11 cellular contexts compared by ENCODE assay signal in the genomic region with DNA sequence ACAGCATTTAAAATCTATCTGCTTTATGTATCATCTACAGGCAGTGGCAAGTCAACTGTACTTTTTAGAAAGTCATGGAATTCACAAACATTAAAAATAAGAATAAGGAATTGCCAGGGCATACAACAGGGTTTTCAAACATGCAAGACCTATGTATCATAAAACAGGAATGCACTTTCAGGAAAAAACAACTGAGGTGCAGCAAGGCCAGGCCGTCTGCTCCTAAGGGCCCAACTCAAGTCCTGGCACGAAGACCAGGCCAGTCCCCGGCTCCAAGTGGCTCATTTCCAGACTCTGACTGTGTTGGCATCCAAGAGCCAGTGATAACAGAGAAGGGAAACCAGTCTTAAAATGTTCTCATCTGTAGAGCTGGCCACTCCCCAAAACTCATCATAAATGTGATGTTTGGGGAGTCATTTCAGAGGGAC. TPM values are rescaled to one million over a fixed set of nuclear protein-coding genes. Genes with fewer than 3 reads are reported as not detected.
DNase-seq lines count a peak whose midpoint lies in the region; ATAC-seq and TF ChIP-seq lines count a peak whose summit lies in the region.
"Had no signal": no experiment of that assay in that cellular context is flagged by ENCODE, and none has a peak within 500 bp of the region (broad histone marks: within the 10 kb centered on the region; RNA-seq: fewer than 3 reads in every experiment).

No MANE protein-coding gene starts in this region.

- H3K4me1 Mint-ChIP-seq in mesothelial cell of epicardium: peaks cover 10% of the 10 kb centered on the region
- H3K4me1 Mint-ChIP-seq in endothelial cell (ENCODE audit: unreplicated experiment): peaks cover 2% of the 10 kb centered on the region
- H3K4me1 Mint-ChIP-seq in activated CD4-positive, alpha-beta T cell treated with anti-CD3 and anti-CD28 coated beads for 36 hours: peaks cover 11% of the 10 kb centered on the region

- H3K27ac ChIP-seq in left ventricle myocardium inferior (replicated peaks): peak overlapping the region; percentile 77
- peak overlapping the region; percentile 2 for H3K27ac ChIP-seq in skeletal muscle tissue (ENCODE audit: low read depth, low read length)

- no peak overlapping the region for H3K27ac Mint-ChIP-seq in mesothelial cell of epicardium
- H3K27ac Mint-ChIP-seq in endothelial cell (ENCODE audit: unreplicated experiment): no peak overlapping the region
- H3K27ac Mint-ChIP-seq in activated CD4-positive, alpha-beta T cell treated with anti-CD3 and anti-CD28 coated beads for 36 hours: no peak overlapping the region

- TF ChIP-seq CTCF in astrocyte of the spinal cord (IDR thresholded peaks at IDR 0.05; ENCODE audit: low read depth, low read length): no peak
- TF ChIP-seq CTCF in left ventricle myocardium inferior (IDR thresholded peaks at IDR 0.05; ENCODE audit: borderline replicate concordance): no peak
- TF ChIP-seq CTCF in mesothelial cell of epicardium (IDR thresholded peaks at IDR 0.05; ENCODE audit: unreplicated experiment): no peak
- TF ChIP-seq CTCF in endothelial cell (IDR thresholded peaks at IDR 0.05; ENCODE audit: unreplicated experiment): no peak

- in situ Hi-C loops in astrocyte of the spinal cord (cut with HindIII; ENCODE audit: low sequenced_read_pairs): no loop called here

- CTCF ChIA-PET in activated CD4-positive, alpha-beta T cell treated with anti-CD3 and anti-CD28 coated beads for 36 hours (lab: Charles Lee): interaction anchor here (0.6 kb wide), 1 partner anchor 1766 kb away, joined by 3 read pairs; no protein-coding TSS in a partner anchor

- H3K9me3 Mint-ChIP-seq in mesothelial cell of epicardium: no peaks in the 10 kb centered on the region
- H3K9me3 Mint-ChIP-seq in endothelial cell (ENCODE audit: unreplicated experiment): no peaks in the 10 kb centered on the region
- peaks cover 5% of the 10 kb centered on the region for H3K9me3 Mint-ChIP-seq in activated CD4-positive, alpha-beta T cell treated with anti-CD3 and anti-CD28 coated beads for 36 hours (ENCODE audit: low read depth)
- H3K9me3 Mint-ChIP-seq: nephron had no signal

- intact Hi-C loops in left ventricle myocardium inferior (cut with micrococcal nuclease): no loop called here
- intact Hi-C loops in activated CD4-positive, alpha-beta T cell treated with anti-CD3 and anti-CD28 coated beads for 36 hours (cut with DNase I, micrococcal nuclease): no loop called here

- no peaks in the 10 kb centered on the region for H3K27me3 ChIP-seq in left ventricle myocardium inferior (ENCODE audit: low read depth)
- no peaks in the 10 kb centered on the region for H3K27me3 ChIP-seq in skeletal muscle tissue (ENCODE audit: control insufficient read depth in 3 of 3, insufficient read depth in 3 of 3, low read length in 3 of 3)

- DNase-seq in GM04503 (ENCODE audit: low read depth) (peak; percentile 97), astrocyte of the spinal cord (ENCODE audit: low read depth, low spot score) (peak; percentile 88), left ventricle myocardium inferior (peak; percentile 72), mesothelial cell of epicardium (ENCODE audit: low spot score in 2 of 2, unreplicated experiment in 2 of 2) (no peak), NCI-H345 treated with DMSO at 0.1 percent for 48 hours (lab: John Stamatoyannopoulos, UW; ENCODE audit: unreplicated experiment) (no peak), endothelial cell (ENCODE audit: low spot score) (no peak)
- no peak for DNase-seq in activated CD4-positive, alpha-beta T cell treated with anti-CD3 and anti-CD28 coated beads for 36 hours
- DNase-seq: activated CD4-positive, alpha-beta T cell treated with anti-CD3 and anti-CD28 coated beads, Interleukin-2, amount 50 U/mL, for 48 hours had no signal

- H3K9me3 ChIP-seq in left ventricle myocardium inferior (replicated peaks) (no peaks in the 10 kb centered on the region), skeletal muscle tissue (ENCODE audit: control insufficient read depth in 3 of 3, low read length in 3 of 3) (no peaks in the 10 kb centered on the region)

- H3K4me3 ChIP-seq in astrocyte of the spinal cord (ENCODE audit: low read depth, low read length) (no peak overlapping the region), left ventricle myocardium inferior (no peak overlapping the region), skeletal muscle tissue (ENCODE audit: low read length in 3 of 3) (no peak overlapping the region)

- no peak for ATAC-seq in activated CD4-positive, alpha-beta T cell treated with anti-CD3 and anti-CD28 coated beads for 36 hours

- H3K36me3 Mint-ChIP-seq in mesothelial cell of epicardium: no peaks in the 10 kb centered on the region
- H3K36me3 Mint-ChIP-seq in endothelial cell (ENCODE audit: low read depth, unreplicated experiment): no peaks in the 10 kb centered on the region
- peaks cover 4% of the 10 kb centered on the region for H3K36me3 Mint-ChIP-seq in activated CD4-positive, alpha-beta T cell treated with anti-CD3 and anti-CD28 coated beads for 36 hours (ENCODE audit: low read depth)

- H3K36me3 ChIP-seq in left ventricle myocardium inferior (no peaks in the 10 kb centered on the region), skeletal muscle tissue (ENCODE audit: control insufficient read depth in 3 of 3, insufficient read depth in 3 of 3, low read length in 3 of 3) (no peaks in the 10 kb centered on the region)

- H3K4me3 Mint-ChIP-seq in mesothelial cell of epicardium: no peak overlapping the region
- no peak overlapping the region for H3K4me3 Mint-ChIP-seq in endothelial cell (ENCODE audit: unreplicated experiment)
- no peak overlapping the region for H3K4me3 Mint-ChIP-seq in activated CD4-positive, alpha-beta T cell treated with anti-CD3 and anti-CD28 coated beads for 36 hours
- H3K4me3 Mint-ChIP-seq: nephron had no signal

- H3K27me3 Mint-ChIP-seq in mesothelial cell of epicardium (ENCODE audit: low read depth) (peaks cover 9% of the 10 kb centered on the region), endothelial cell (ENCODE audit: unreplicated experiment) (peaks cover 4% of the 10 kb centered on the region)
- peaks cover 3% of the 10 kb centered on the region for H3K27me3 Mint-ChIP-seq in activated CD4-positive, alpha-beta T cell treated with anti-CD3 and anti-CD28 coated beads for 36 hours

- H3K9ac ChIP-seq in skeletal muscle tissue (ENCODE audit: low read depth in 1 of 3, low read length in 3 of 3): no peak overlapping the region

- POLR2A ChIA-PET in activated CD4-positive, alpha-beta T cell treated with anti-CD3 and anti-CD28 coated beads for 36 hours (lab: Charles Lee): no interaction called here

- H3K4me1 ChIP-seq in left ventricle myocardium inferior (peaks cover 80% of the 10 kb centered on the region), skeletal muscle tissue (ENCODE audit: control insufficient read depth in 3 of 3, insufficient read depth in 3 of 3, low read length in 3 of 3) (peaks cover 10 to 19% (median 17%) of the 10 kb centered on the region in 3 donors)

RNA-seq across cellular contexts. Expression of a gene that starts 7.1 kb away (rescaled TPM):
- total RNA-seq in left ventricle myocardium inferior (6.1 TPM), skeletal muscle tissue (5.2 TPM), mesothelial cell of epicardium (6.5 to 8.4 TPM (median 7.3 TPM) in 3 replicates), endothelial cell (ENCODE audit: unreplicated experiment) (1.2 TPM)
- 1 to 10 TPM; 8.6 to 8.9 TPM for total RNA-seq in activated CD4-positive, alpha-beta T cell treated with anti-CD3 and anti-CD28 coated beads for 36 hours

RNA-seq across cellular contexts. Expression of a gene that starts 32.2 kb away (rescaled TPM):
- total RNA-seq in left ventricle myocardium inferior: not detected
- total RNA-seq in skeletal muscle tissue: not detected
- not detected in 3 replicates for total RNA-seq in mesothelial cell of epicardium
- total RNA-seq in endothelial cell (ENCODE audit: unreplicated experiment): not detected
- total RNA-seq in activated CD4-positive, alpha-beta T cell treated with anti-CD3 and anti-CD28 coated beads for 36 hours: not detected
- total RNA-seq: H4 had no signal

Comparison
In these comparisons a context has a peak if more than half of its experiments do, and no peak if none do; other contexts are left out.
1. DNase-seq: peak in GM04503 (single experiment), astrocyte of the spinal cord (single experiment) and left ventricle myocardium inferior (single experiment); none in mesothelial cell of epicardium (0 of 2), NCI-H345 treated with DMSO at 0.1 percent for 48 hours (single experiment), endothelial cell (single experiment) and activated CD4-positive, alpha-beta T cell treated with anti-CD3 and anti-CD28 coated beads for 36 hours (single experiment).